In genomic region chr5:58235279-58235678, GRCh38 we compare ENCODE assay signal across 11 cellular contexts.
DNase-seq lines count a peak whose midpoint lies in the region; ATAC-seq and TF ChIP-seq lines count a peak whose summit lies in the region.
"Had no signal": no experiment of that assay in that cellular context is flagged by ENCODE, and none has a peak within 500 bp of the region (broad histone marks: within the 10 kb centered on the region; RNA-seq: fewer than 3 reads in every experiment).

No MANE protein-coding gene starts in this region.

- no peak overlapping the region for H3K4me3 ChIP-seq in AG10803 (ENCODE audit: low read length)
- no peak overlapping the region for H3K4me3 ChIP-seq in mammary epithelial cell (replicated peaks in 1 of 3; ENCODE audit: insufficient read depth in 1 of 3, low read depth in 2 of 3, low read length in 3 of 3)
- H3K4me3 ChIP-seq in lower lobe of right lung, result no peak overlapping the region
- H3K4me3 ChIP-seq in transverse colon, result no peak overlapping the region

- ATAC-seq in lower lobe of right lung, result peak; percentile 85 to 88
- ATAC-seq in GM19455 (IDR thresholded peaks at IDR 0.05; ENCODE audit: unreplicated experiment), result no peak
- ATAC-seq in GM21526 (IDR thresholded peaks at IDR 0.05; ENCODE audit: low FRiP score, unreplicated experiment), result no peak

- dilution Hi-C loops in mammary epithelial cell (cut with HindIII; ENCODE audit: low sequenced_read_pairs), result no loop called here

- BruUV-seq in mammary epithelial cell (replicated peaks; lab: Mats Ljungman, UMichigan), result no TSS peak

- H3K27me3 ChIP-seq in mammary epithelial cell (ENCODE audit: insufficient read depth, low read length), result no peaks in the 10 kb centered on the region
- H3K27me3 ChIP-seq in lower lobe of right lung (ENCODE audit: low read depth), result no peaks in the 10 kb centered on the region
- no peaks in the 10 kb centered on the region for H3K27me3 ChIP-seq in transverse colon

- TF ChIP-seq CTCF in AG10803 (conservative IDR thresholded peaks at IDR 0.05; ENCODE audit: low read length) (no peak), mammary epithelial cell (conservative IDR thresholded peaks at IDR 0.05 in 1 of 2, IDR thresholded peaks at IDR 0.05 in 1 of 2; ENCODE audit: extremely low read depth in 1 of 2, insufficient read depth in 1 of 2, low read depth in 1 of 2, low read length in 2 of 2) (no peak), lower lobe of right lung (IDR thresholded peaks at IDR 0.05) (no peak), transverse colon (IDR thresholded peaks at IDR 0.05) (no peak)

- no peak for TF ChIP-seq POLR2A in transverse colon (IDR thresholded peaks at IDR 0.05)

- no peak overlapping the region for H3K4me2 ChIP-seq in mammary epithelial cell (ENCODE audit: insufficient read depth, low read depth, low read length)

- no peaks in the 10 kb centered on the region for H3K36me3 Mint-ChIP-seq in activated naive CD8-positive, alpha-beta T cell treated with anti-CD3 and anti-CD28 coated beads for 36 hours
- H3K36me3 Mint-ChIP-seq: IgD-negative memory B cell had no signal

- no peaks in the 10 kb centered on the region for H3K9me3 Mint-ChIP-seq in activated naive CD8-positive, alpha-beta T cell treated with anti-CD3 and anti-CD28 coated beads for 36 hours
- H3K9me3 Mint-ChIP-seq: IgD-negative memory B cell had no signal

- H3K9me3 ChIP-seq in mammary epithelial cell (replicated peaks; ENCODE audit: insufficient read depth, low read length) (no peaks in the 10 kb centered on the region), lower lobe of right lung (no peaks in the 10 kb centered on the region), transverse colon (no peaks in the 10 kb centered on the region)

- H3K27ac ChIP-seq in mammary epithelial cell (ENCODE audit: insufficient read depth, low read depth, low read length) (no peak overlapping the region), lower lobe of right lung (no peak overlapping the region), transverse colon (no peak overlapping the region)

- H3K27ac Mint-ChIP-seq in activated naive CD8-positive, alpha-beta T cell treated with anti-CD3 and anti-CD28 coated beads for 36 hours, result no peak overlapping the region
- H3K27ac Mint-ChIP-seq: IgD-negative memory B cell had no signal

- H2AFZ ChIP-seq in mammary epithelial cell (ENCODE audit: low read depth, low read length), result peak overlapping the region; percentile 10

- CTCF ChIA-PET in mammary epithelial cell (lab: Charles Lee; ENCODE audit: low non-redundant PET), result no interaction called here

- H3K36me3 ChIP-seq in mammary epithelial cell (ENCODE audit: insufficient read depth, low read length) (no peaks in the 10 kb centered on the region), lower lobe of right lung (no peaks in the 10 kb centered on the region), transverse colon (no peaks in the 10 kb centered on the region)

- H4K20me1 ChIP-seq in mammary epithelial cell (ENCODE audit: insufficient read depth, low read length), result no peaks in the 10 kb centered on the region

- H3K4me1 ChIP-seq in mammary epithelial cell (ENCODE audit: insufficient read depth, low read length) (peaks cover 12% of the 10 kb centered on the region), lower lobe of right lung (peaks cover 16% of the 10 kb centered on the region), transverse colon (no peaks in the 10 kb centered on the region)

- no peaks in the 10 kb centered on the region for H3K79me2 ChIP-seq in mammary epithelial cell (ENCODE audit: insufficient read depth, low read length)

- WGBS in mammary epithelial cell (ENCODE audit: low coverage, missing lambda C conversion rate), result 14% methylated on average over 3 of the region's 3 CpGs
- WGBS in transverse colon (ENCODE audit: low coverage in 1 of 2), 2 donors, result 22 to 24% methylated on average over 3 of the region's 3 CpGs

- no peak for TF ChIP-seq EP300 in transverse colon (IDR thresholded peaks at IDR 0.05; ENCODE audit: low read depth)

- no peaks in the 10 kb centered on the region for H3K4me1 Mint-ChIP-seq in activated naive CD8-positive, alpha-beta T cell treated with anti-CD3 and anti-CD28 coated beads for 36 hours
- H3K4me1 Mint-ChIP-seq: IgD-negative memory B cell had no signal

- H3K27me3 Mint-ChIP-seq in activated naive CD8-positive, alpha-beta T cell treated with anti-CD3 and anti-CD28 coated beads for 36 hours, result no peaks in the 10 kb centered on the region
- H3K27me3 Mint-ChIP-seq: IgD-negative memory B cell had no signal

- in situ Hi-C loops in mammary epithelial cell (cut with MboI; ENCODE audit: low sequenced_read_pairs in 2 of 2), result no loop called here
- in situ Hi-C loops in transverse colon (cut with MboI; ENCODE audit: low pct_ligation_motif_present in 1 of 4, low pct_unique_long_range_greater_than_20kb in 1 of 4, low sequenced_read_pairs in 3 of 4), result no loop called here

- H3K4me3 Mint-ChIP-seq in activated naive CD8-positive, alpha-beta T cell treated with anti-CD3 and anti-CD28 coated beads for 36 hours, result no peak overlapping the region
- H3K4me3 Mint-ChIP-seq: IgD-negative memory B cell had no signal

- intact Hi-C loops in mammary epithelial cell (cut with micrococcal nuclease) (no loop called here), lower lobe of right lung (cut with DNase I) (no loop called here), transverse colon (cut with DNase I; ENCODE audit: low total_unique reads) (no loop called here)

- DNase-seq in AG10803 (ENCODE audit: low read depth), result peak; percentile 92
- peak; percentile 40 for DNase-seq in LHCN-M2 (ENCODE audit: low read depth)
- DNase-seq in mammary epithelial cell, result peak; percentile 36
- DNase-seq in lower lobe of right lung, result no peak
- no peak for DNase-seq in activated naive CD8-positive, alpha-beta T cell treated with anti-CD3 and anti-CD28 coated beads for 36 hours
- no peak for DNase-seq in transverse colon
- DNase-seq: anterior cingulate cortex, RPMI8226 had no signal

- no peak overlapping the region for H3K9ac ChIP-seq in mammary epithelial cell (ENCODE audit: insufficient read depth, low read length)

Comparison
In these comparisons a context has a peak if more than half of its experiments do, and no peak if none do; other contexts are left out.
1. DNase-seq: peak in AG10803 (single experiment), LHCN-M2 (single experiment) and mammary epithelial cell (single experiment); none in lower lobe of right lung (single experiment), activated naive CD8-positive, alpha-beta T cell treated with anti-CD3 and anti-CD28 coated beads for 36 hours (single experiment) and transverse colon (single experiment).
2. ATAC-seq: peak in lower lobe of right lung (2 of 2); none in GM19455 (single experiment) and GM21526 (single experiment).